ENCODE assay signal across 17 cellular contexts in genomic region chr1:114024049-114024448, GRCh38. TPM values are rescaled to one million over a fixed set of nuclear protein-coding genes. Genes with fewer than 3 reads are reported as not detected.
DNase-seq lines count a peak whose midpoint lies in the region; ATAC-seq, FAIRE-seq and TF ChIP-seq lines count a peak whose summit lies in the region.
"Had no signal": no experiment of that assay in that cellular context is flagged by ENCODE, and none has a peak within 500 bp of the region (broad histone marks: within the 10 kb centered on the region; RNA-seq: fewer than 3 reads in every experiment).

No MANE protein-coding gene starts in this region.

- H3K9me3 Mint-ChIP-seq in mesothelial cell of epicardium (peaks cover 8% of the 10 kb centered on the region), Calu3 (ENCODE audit: low read depth, unreplicated experiment) (no peaks in the 10 kb centered on the region)

- peak; percentile 74 for DNase-seq in DMS 273 (lab: John Stamatoyannopoulos, UW; ENCODE audit: unreplicated experiment)
- peak; percentile 68 for DNase-seq in NCI-H2171 (lab: John Stamatoyannopoulos, UW)
- peak; percentile 42 for DNase-seq in dedifferentiated amniotic fluid mesenchymal stem cell (ENCODE audit: extremely low spot score)
- no peak for DNase-seq in mesothelial cell of epicardium (ENCODE audit: low spot score in 2 of 2, unreplicated experiment in 2 of 2)
- DNase-seq in Calu3: no peak
- DNase-seq in HTR-8/SVneo (ENCODE audit: insufficient read length, low spot score): no peak
- DNase-seq: activated CD4-positive, alpha-beta T cell treated with anti-CD3 and anti-CD28 coated beads, Interleukin-2, amount 50 U/mL, for 48 hours; amniotic stem cell; GDM1; KBM-7; mammary epithelial cell; SHP77 treated with DMSO at 0.1 percent for 48 hours; small intestine had no signal

- BruUV-seq in Calu3 (replicated peaks; lab: Mats Ljungman, UMichigan): no TSS peak

- H3K27me3 Mint-ChIP-seq in mesothelial cell of epicardium (ENCODE audit: low read depth) (no peaks in the 10 kb centered on the region), Calu3 (ENCODE audit: unreplicated experiment) (peaks cover 40% of the 10 kb centered on the region)
- H3K27me3 Mint-ChIP-seq: dendritic cell treated with granulocyte-macrophage colony-stimulating factor and Interleukin-4, amounts not matched to agents 40 ng/mL and 50 ng/mL, for 4 days had no signal

- ATAC-seq in GM18498 (IDR thresholded peaks at IDR 0.05; ENCODE audit: unreplicated experiment): no peak
- no peak for ATAC-seq in GM21515 (IDR thresholded peaks at IDR 0.05; ENCODE audit: unreplicated experiment)

- H3K36me3 Mint-ChIP-seq in mesothelial cell of epicardium (no peaks in the 10 kb centered on the region), Calu3 (ENCODE audit: insufficient read depth, unreplicated experiment) (no peaks in the 10 kb centered on the region)

- FAIRE-seq in HTR-8/SVneo (lab: Jason Lieb, UNC): no peak
- FAIRE-seq: GM18507, small intestine had no signal

- CTCF ChIA-PET in Calu3 (lab: Charles Lee): no interaction called here

- TF ChIP-seq CTCF in mesothelial cell of epicardium (IDR thresholded peaks at IDR 0.05; ENCODE audit: unreplicated experiment) (no peak), Calu3 (IDR thresholded peaks at IDR 0.05; ENCODE audit: unreplicated experiment) (no peak)

- intact Hi-C loops in Calu3 (cut with micrococcal nuclease; ENCODE audit: unreplicated experiment): no loop called here

- H3K4me1 Mint-ChIP-seq in mesothelial cell of epicardium: peaks cover 21% of the 10 kb centered on the region
- H3K4me1 Mint-ChIP-seq in Calu3 (ENCODE audit: low read depth, unreplicated experiment): no peaks in the 10 kb centered on the region

- H3K4me3 Mint-ChIP-seq in mesothelial cell of epicardium: no peak overlapping the region
- H3K4me3 Mint-ChIP-seq in Calu3 (ENCODE audit: low read depth, unreplicated experiment): no peak overlapping the region
- H3K4me3 Mint-ChIP-seq: dendritic cell treated with granulocyte-macrophage colony-stimulating factor and Interleukin-4, amounts not matched to agents 40 ng/mL and 50 ng/mL, for 4 days had no signal

- H3K27ac Mint-ChIP-seq in mesothelial cell of epicardium: peak overlapping the region; percentile 6
- no peak overlapping the region for H3K27ac Mint-ChIP-seq in Calu3 (ENCODE audit: unreplicated experiment)
- H3K27ac Mint-ChIP-seq: dendritic cell treated with granulocyte-macrophage colony-stimulating factor and Interleukin-4, amounts not matched to agents 40 ng/mL and 50 ng/mL, for 4 days had no signal

RNA-seq across cellular contexts. Expression of gene OLFML3, which starts 44.8 kb away (rescaled TPM):
- total RNA-seq in mesothelial cell of epicardium (115 to 119 TPM (median 118 TPM) in 3 replicates), Calu3 (2022) (0.24 TPM in 1 of 2 replicates, not detected in the other)

Comparison
In these comparisons a context has a peak if more than half of its experiments do, and no peak if none do; other contexts are left out.
1. DNase-seq: peak in DMS 273 (single experiment), NCI-H2171 (single experiment) and dedifferentiated amniotic fluid mesenchymal stem cell (single experiment); none in mesothelial cell of epicardium (0 of 2), Calu3 (single experiment) and HTR-8/SVneo (single experiment).
2. RNA of gene OLFML3, which starts 44.8 kb away (total RNA-seq): 115 to 119 TPM in mesothelial cell of epicardium; 0.24 TPM in Calu3; every median in the first group is over 10 times any median in the second.